In genomic region chr1:161730050-161730564, GRCh38 we compare ENCODE assay signal across 1 cellular context.
A peak's percentile ranks its signal among the peaks of the same experiment; 100 is the strongest.
TF ChIP-seq lines count a peak whose summit lies in the region.

No MANE protein-coding gene starts in this region.

TF ChIP-seq in IMR-90, 13 proteins besides CTCF, POLR2A, EP300 and RAD21:
- TF ChIP-seq CHD1 (IDR thresholded peaks at IDR 0.05; ENCODE audit: low read depth, low read length) = no peak
- TF ChIP-seq FOS (IDR thresholded peaks at IDR 0.05; ENCODE audit: low read depth, low read length) = 0 out of 2 replicates have a peak, but pooled peaks have one; percentile 54
- no peak for TF ChIP-seq RCOR1 (IDR thresholded peaks at IDR 0.05; ENCODE audit: insufficient replicate concordance, low read length)
